14 cellular contexts compared by ENCODE assay signal in genomic region chr13:99198630-99199029, GRCh38. TPM values are rescaled to one million over a fixed set of nuclear protein-coding genes. Genes with fewer than 3 reads are reported as not detected.
DNase-seq lines count a peak whose midpoint lies in the region; ATAC-seq and TF ChIP-seq lines count a peak whose summit lies in the region.
"Had no signal": no experiment of that assay in that cellular context is flagged by ENCODE, and none has a peak within 500 bp of the region (broad histone marks: within the 10 kb centered on the region; RNA-seq: fewer than 3 reads in every experiment).

No MANE protein-coding gene starts in this region.

- no peaks in the 10 kb centered on the region for H3K9me2 ChIP-seq in HCT116 (ENCODE audit: insufficient read depth)

- ATAC-seq in HCT116 (no peak), HG02610 (IDR thresholded peaks at IDR 0.05; ENCODE audit: unreplicated experiment) (no peak), GM21576 (IDR thresholded peaks at IDR 0.05; ENCODE audit: unreplicated experiment) (no peak)

- no peak overlapping the region for H3K9ac ChIP-seq in BLaER1 treated with 17β-estradiol and CSF1 and Interleukin-3, amounts not matched to agents 10 nM and 100 nM
- peak overlapping the region; percentile 96 for H3K9ac ChIP-seq in HCT116 (ENCODE audit: low read length)

- peak overlapping the region in 5 of 11 experiments; percentile 98 to 100 (median 99); a peak in 7 of 22 replicates for H3K27ac ChIP-seq in BLaER1 treated with 17β-estradiol and CSF1 and Interleukin-3, amounts not matched to agents 10 nM and 100 nM
- H3K27ac ChIP-seq in HCT116 (ENCODE audit: low read depth, low read length) (peak overlapping the region; percentile 93), muscle layer of duodenum (ENCODE audit: low read length) (peak overlapping the region; percentile 87)

- POLR2A ChIA-PET in HCT116 (lab: Charles Lee), result interaction anchor here (0.8 kb wide), 1 partner anchor 67 kb away, joined by 4 read pairs; no protein-coding TSS in a partner anchor

- H3K4me1 ChIP-seq in BLaER1 treated with 17β-estradiol and CSF1 and Interleukin-3, amounts not matched to agents 10 nM and 100 nM, result peaks cover 29 to 44% (median 34%) of the 10 kb centered on the region in 10 experiments
- H3K4me1 ChIP-seq in HCT116 (ENCODE audit: control insufficient read depth in 1 of 2, insufficient read depth in 2 of 2, low read length in 2 of 2), result peaks cover 37 to 46% of the 10 kb centered on the region in 2 experiments
- H3K4me1 ChIP-seq in muscle layer of duodenum (ENCODE audit: control insufficient read depth in 1 of 2, insufficient read depth in 2 of 2, low read length in 2 of 2), result peaks cover 0 to 12% of the 10 kb centered on the region in 2 donors

- no peak for TF ChIP-seq RAD21 in HCT116 (IDR thresholded peaks at IDR 0.05; ENCODE audit: low read depth)

- peak overlapping the region; percentile 59 for H3K27ac Mint-ChIP-seq in activated naive CD8-positive, alpha-beta T cell treated with anti-CD3 and anti-CD28 coated beads for 36 hours

- H3K4me3 Mint-ChIP-seq in activated naive CD8-positive, alpha-beta T cell treated with anti-CD3 and anti-CD28 coated beads for 36 hours, result peak overlapping the region; percentile 91

- H3K79me2 ChIP-seq in HCT116 (ENCODE audit: insufficient read depth, low read length), result peaks cover 52% of the 10 kb centered on the region

- H3K4me2 ChIP-seq in BLaER1 treated with 17β-estradiol and CSF1 and Interleukin-3, amounts not matched to agents 10 nM and 100 nM, result peak overlapping the region in 7 of 11 experiments; percentile 67 to 88 (median 83); a peak in 12 of 22 replicates
- H3K4me2 ChIP-seq in HCT116 (ENCODE audit: low read length), result peak overlapping the region; percentile 88

- H3K27me3 Mint-ChIP-seq in activated naive CD8-positive, alpha-beta T cell treated with anti-CD3 and anti-CD28 coated beads for 36 hours, result no peaks in the 10 kb centered on the region

- H3K9me3 Mint-ChIP-seq in activated naive CD8-positive, alpha-beta T cell treated with anti-CD3 and anti-CD28 coated beads for 36 hours, result no peaks in the 10 kb centered on the region

- no peak for DNase-seq in HCT116 (ENCODE audit: low read depth, low spot score)
- DNase-seq in activated naive CD8-positive, alpha-beta T cell treated with anti-CD3 and anti-CD28 coated beads for 36 hours, result no peak
- DNase-seq in activated CD4-positive, CD25-positive, alpha-beta regulatory T cell treated with anti-CD3 and anti-CD28 coated beads, Interleukin-2, amount 50 U/mL, for 72 hours, result no peak
- DNase-seq in activated CD4-positive, CD25-positive, alpha-beta regulatory T cell (lab: John Stamatoyannopoulos, UW), result no peak
- DNase-seq: C1 segment of cervical spinal cord; NCI-H1092; retina; stimulated activated CD4-positive, alpha-beta T cell treated with anti-CD3 and anti-CD28 coated beads, Interleukin-4, amount 100 ng/mL, for 4 hours had no signal

- peaks cover 0 to 10% (median 3%) of the 10 kb centered on the region in 11 experiments; a peak in 7 of 22 replicates for H3K36me3 ChIP-seq in BLaER1 treated with 17β-estradiol and CSF1 and Interleukin-3, amounts not matched to agents 10 nM and 100 nM
- no peaks in the 10 kb centered on the region for H3K36me3 ChIP-seq in HCT116 (ENCODE audit: control insufficient read depth in 1 of 2, insufficient read depth in 2 of 2, low read length in 2 of 2)
- H3K36me3 ChIP-seq in muscle layer of duodenum (ENCODE audit: control insufficient read depth in 1 of 2, insufficient read depth in 2 of 2, low read length in 2 of 2), result no peaks in the 10 kb centered on the region

- intact Hi-C loops in HCT116 (cut with micrococcal nuclease), result loop anchor here (5.0 kb wide), 1 partner anchor 69 kb away; no protein-coding TSS in a partner anchor

- H2AFZ ChIP-seq in HCT116 (ENCODE audit: low read depth, low read length, poor library complexity, severe bottlenecking), result no peak overlapping the region

- peaks cover 1 to 20% (median 14%) of the 10 kb centered on the region in 11 experiments; a peak in 15 of 22 replicates for H4K20me1 ChIP-seq in BLaER1 treated with 17β-estradiol and CSF1 and Interleukin-3, amounts not matched to agents 10 nM and 100 nM
- H4K20me1 ChIP-seq in HCT116 (ENCODE audit: insufficient read depth), result no peaks in the 10 kb centered on the region

- peaks cover 33% of the 10 kb centered on the region for H3K36me3 Mint-ChIP-seq in activated naive CD8-positive, alpha-beta T cell treated with anti-CD3 and anti-CD28 coated beads for 36 hours

- CTCF ChIA-PET in HCT116 (lab: Charles Lee), result no interaction called here

- RAD21 ChIA-PET in HCT116 (lab: Charles Lee; ENCODE audit: low non-redundant PET in 1 of 2, low total read pairs in 2 of 2, uncharacterized antibody in 2 of 2, unreplicated experiment in 2 of 2), result interaction anchor here in 1 of 2 experiments (2.0 kb wide), 1 partner anchor 67 kb away, joined by 4 read pairs; no protein-coding TSS in a partner anchor

- no peak for TF ChIP-seq CTCF in HCT116 (IDR thresholded peaks at IDR 0.05 in 2 of 3, conservative IDR thresholded peaks at IDR 0.05 in 1 of 3; ENCODE audit: borderline replicate concordance in 1 of 3, insufficient read depth in 1 of 3, low read depth in 2 of 3, low read length in 2 of 3)

- TF ChIP-seq POLR2A in HCT116 (IDR thresholded peaks at IDR 0.05; ENCODE audit: borderline replicate concordance, extremely low read depth, insufficient read depth, insufficient read length), result no peak

- H3K4me1 Mint-ChIP-seq in activated naive CD8-positive, alpha-beta T cell treated with anti-CD3 and anti-CD28 coated beads for 36 hours, result peaks cover 45% of the 10 kb centered on the region

- no peaks in the 10 kb centered on the region for H3K27me3 ChIP-seq in BLaER1 treated with 17β-estradiol and CSF1 and Interleukin-3, amounts not matched to agents 10 nM and 100 nM
- no peaks in the 10 kb centered on the region for H3K27me3 ChIP-seq in HCT116 (ENCODE audit: insufficient read depth, low read length)
- H3K27me3 ChIP-seq in muscle layer of duodenum (ENCODE audit: low read depth, low read length), result no peaks in the 10 kb centered on the region

- no peak overlapping the region for H3K4me3 ChIP-seq in BLaER1 treated with 17β-estradiol and CSF1 and Interleukin-3, amounts not matched to agents 10 nM and 100 nM
- H3K4me3 ChIP-seq in HCT116 (replicated peaks in 1 of 2; ENCODE audit: low read depth in 1 of 2, low read length in 2 of 2), result peak overlapping the region in 1 of 2 experiments; percentile 75; a peak in 3 of 4 replicates
- H3K4me3 ChIP-seq in muscle layer of duodenum (ENCODE audit: low read depth in 1 of 2, low read length in 2 of 2), result no peak overlapping the region

- no peaks in the 10 kb centered on the region for H3K9me3 ChIP-seq in BLaER1 treated with 17β-estradiol and CSF1 and Interleukin-3, amounts not matched to agents 10 nM and 100 nM (replicated peaks in 1 of 11)
- H3K9me3 ChIP-seq in HCT116 (ENCODE audit: control insufficient read depth in 1 of 2, insufficient read depth in 1 of 2, low read depth in 1 of 2, low read length in 2 of 2), result no peaks in the 10 kb centered on the region
- no peaks in the 10 kb centered on the region for H3K9me3 ChIP-seq in muscle layer of duodenum (ENCODE audit: control insufficient read depth in 1 of 2, low read length in 2 of 2)

- no TSS peak for BruUV-seq in HCT116 (replicated peaks; lab: Mats Ljungman, UMichigan)

TF ChIP-seq in HCT116, 20 proteins besides CTCF, POLR2A, EP300 and RAD21:
- no peak for TF ChIP-seq JUND (IDR thresholded peaks at IDR 0.05)
- TF ChIP-seq REST (IDR thresholded peaks at IDR 0.05; ENCODE audit: low read depth), result no peak
- no peak for TF ChIP-seq ELF1 (IDR thresholded peaks at IDR 0.05; ENCODE audit: borderline replicate concordance, low read depth)
- TF ChIP-seq MAX (IDR thresholded peaks at IDR 0.05), result no peak
- no peak for TF ChIP-seq EZH2phosphoT487 (IDR thresholded peaks at IDR 0.05; ENCODE audit: borderline replicate concordance)
- no peak for TF ChIP-seq TCF7L2 (IDR thresholded peaks at IDR 0.05; ENCODE audit: borderline replicate concordance, extremely low read depth, insufficient read depth, insufficient read length)
- TF ChIP-seq SRF (IDR thresholded peaks at IDR 0.05; ENCODE audit: low read depth), result no peak
- TF ChIP-seq CBX3 (IDR thresholded peaks at IDR 0.05; ENCODE audit: low read depth), result no peak
- TF ChIP-seq CEBPB (IDR thresholded peaks at IDR 0.05; ENCODE audit: low read depth), result no peak

RNA-seq across cellular contexts. Expression of gene UBAC2, which starts 2.0 kb away (rescaled TPM):
- 67.4 TPM for total RNA-seq in HCT116 (2021; ENCODE audit: unreplicated experiment)
- 60.0 and 66.1 TPM in 2 replicates for polyA plus RNA-seq in HCT116 (2012)
- 10 to 100 TPM; 56.0 to 59.0 TPM for total RNA-seq in activated naive CD8-positive, alpha-beta T cell treated with anti-CD3 and anti-CD28 coated beads for 36 hours

RNA-seq across cellular contexts. Expression of gene GPR18, which starts 59.5 kb away (rescaled TPM):
- not detected for total RNA-seq in HCT116 (2021; ENCODE audit: unreplicated experiment)
- polyA plus RNA-seq in HCT116 (2012), result 0.05 and 0.09 TPM in 2 replicates
- 10 to 100 TPM; 16.9 to 17.6 TPM for total RNA-seq in activated naive CD8-positive, alpha-beta T cell treated with anti-CD3 and anti-CD28 coated beads for 36 hours
- total RNA-seq: epithelial cell of proximal tubule, mesenteric fat pad had no signal

Comparison
In these comparisons a context has a peak if more than half of its experiments do, and no peak if none do; other contexts are left out.
1. RNA of gene GPR18, which starts 59.5 kb away (total RNA-seq): 16.9 to 17.6 TPM in activated naive CD8-positive, alpha-beta T cell treated with anti-CD3 and anti-CD28 coated beads for 36 hours; not detected in HCT116 (single experiment); every median in the first group is over 10 times any median in the second.